28 cellular contexts compared by ENCODE assay signal in genomic region chr6:38438097-38438496, GRCh38.
"Had no signal": no experiment of that assay in that cellular context is flagged by ENCODE, and none has a peak within 500 bp of the region (broad histone marks: within the 10 kb centered on the region; RNA-seq: fewer than 3 reads in every experiment).

No MANE protein-coding gene starts in this region.

- DNase-seq: activated CD4-positive, alpha-beta memory T cell treated with anti-CD3 and anti-CD28 coated beads for 36 hours; activated CD4-positive, alpha-beta T cell treated with anti-CD3 and anti-CD28 coated beads for 36 hours; activated CD4-positive, alpha-beta T cell treated with anti-CD3 and anti-CD28 coated beads, Interleukin-2, amount 10 ng/mL, durations not matched to agents 24 days and 14 days; activated CD4-positive, CD25-positive, alpha-beta regulatory T cell; activated CD4-positive, CD25-positive, alpha-beta regulatory T cell treated with anti-CD3 and anti-CD28 coated beads, Interleukin-2, amount 50 U/mL, for 72 hours; activated CD8-positive, alpha-beta memory T cell treated with anti-CD3 and anti-CD28 coated beads, Interleukin-2, amount 50 U/mL, for 48 hours; activated effector memory CD4-positive, alpha-beta T cell treated with Interleukin-2 at 50 U/mL for 16 hours; activated naive CD4-positive, alpha-beta T cell treated with anti-CD3 and anti-CD28 coated beads for 36 hours; activated naive CD8-positive, alpha-beta T cell treated with anti-CD3 and anti-CD28 coated beads for 36 hours; activated naive CD8-positive, alpha-beta T cell treated with anti-CD3 and anti-CD28 coated beads, Interleukin-2, amount 50 U/mL, for 24 hours; activated T-cell treated with anti-CD3 and anti-CD28 coated beads for 4 hours; activated T-cell treated with anti-CD3 and anti-CD28 coated beads, Interleukin-2, amount 50 U/mL, for 24 hours; activated T-cell treated with anti-CD3 and anti-CD28 coated beads, Interleukin-2, amount 50 U/mL, for 72 hours; adrenal gland; amygdala; aorta; body of pancreas; caudate nucleus; colonic mucosa; effector CD8-positive, alpha-beta T cell; esophagus squamous epithelium; foreskin melanocyte; T-helper 2 cell had no signal

- H3K27ac Mint-ChIP-seq: activated CD4-positive, alpha-beta memory T cell treated with anti-CD3 and anti-CD28 coated beads for 36 hours; activated CD4-positive, alpha-beta T cell treated with anti-CD3 and anti-CD28 coated beads for 36 hours; activated CD4-positive, alpha-beta T cell treated with anti-CD3 and anti-CD28 coated beads, Interleukin-2, amount 10 ng/mL, durations not matched to agents 24 days and 14 days; activated naive CD4-positive, alpha-beta T cell treated with anti-CD3 and anti-CD28 coated beads for 36 hours; activated naive CD4-positive, alpha-beta T cell treated with anti-CD3 and anti-CD28 coated beads, Interleukin-2, amount 50 U/mL, for 24 hours; activated naive CD8-positive, alpha-beta T cell treated with anti-CD3 and anti-CD28 coated beads for 36 hours; activated naive CD8-positive, alpha-beta T cell treated with anti-CD3 and anti-CD28 coated beads, Interleukin-2, amount 50 U/mL, for 24 hours; activated T-cell treated with anti-CD3 and anti-CD28 coated beads, Interleukin-2, amount 50 U/mL, for 24 hours; activated T-cell treated with anti-CD3 and anti-CD28 coated beads, Interleukin-2, amount 50 U/mL, for 72 hours had no signal

- H3K9me3 ChIP-seq: adrenal gland, body of pancreas, colonic mucosa, esophagus squamous epithelium, gastroesophageal sphincter had no signal

- H3K4me3 ChIP-seq: adrenal gland, body of pancreas, colonic mucosa, esophagus squamous epithelium, gastroesophageal sphincter had no signal

- H3K27me3 Mint-ChIP-seq: activated CD4-positive, alpha-beta memory T cell treated with anti-CD3 and anti-CD28 coated beads for 36 hours; activated CD4-positive, alpha-beta T cell treated with anti-CD3 and anti-CD28 coated beads for 36 hours; activated CD4-positive, alpha-beta T cell treated with anti-CD3 and anti-CD28 coated beads, Interleukin-2, amount 10 ng/mL, durations not matched to agents 24 days and 14 days; activated naive CD4-positive, alpha-beta T cell treated with anti-CD3 and anti-CD28 coated beads, Interleukin-2, amount 50 U/mL, for 24 hours; activated naive CD8-positive, alpha-beta T cell treated with anti-CD3 and anti-CD28 coated beads for 36 hours; activated naive CD8-positive, alpha-beta T cell treated with anti-CD3 and anti-CD28 coated beads, Interleukin-2, amount 50 U/mL, for 24 hours; activated T-cell treated with anti-CD3 and anti-CD28 coated beads, Interleukin-2, amount 50 U/mL, for 24 hours had no signal

- H3K4me3 Mint-ChIP-seq: activated CD4-positive, alpha-beta memory T cell treated with anti-CD3 and anti-CD28 coated beads for 36 hours; activated CD4-positive, alpha-beta T cell treated with anti-CD3 and anti-CD28 coated beads for 36 hours; activated CD4-positive, alpha-beta T cell treated with anti-CD3 and anti-CD28 coated beads, Interleukin-2, amount 10 ng/mL, durations not matched to agents 24 days and 14 days; activated naive CD4-positive, alpha-beta T cell treated with anti-CD3 and anti-CD28 coated beads for 36 hours; activated naive CD4-positive, alpha-beta T cell treated with anti-CD3 and anti-CD28 coated beads, Interleukin-2, amount 50 U/mL, for 24 hours; activated naive CD8-positive, alpha-beta T cell treated with anti-CD3 and anti-CD28 coated beads for 36 hours; activated naive CD8-positive, alpha-beta T cell treated with anti-CD3 and anti-CD28 coated beads, Interleukin-2, amount 50 U/mL, for 24 hours; activated T-cell treated with anti-CD3 and anti-CD28 coated beads, Interleukin-2, amount 50 U/mL, for 24 hours; activated T-cell treated with anti-CD3 and anti-CD28 coated beads, Interleukin-2, amount 50 U/mL, for 72 hours had no signal

- H3K27me3 ChIP-seq: adrenal gland, body of pancreas, colonic mucosa, esophagus squamous epithelium, gastroesophageal sphincter had no signal

- H3K27ac ChIP-seq: adrenal gland, body of pancreas, colonic mucosa, epithelial cell of prostate, esophagus squamous epithelium, gastroesophageal sphincter had no signal

- ATAC-seq: activated CD4-positive, alpha-beta T cell treated with anti-CD3 and anti-CD28 coated beads for 36 hours; activated naive CD8-positive, alpha-beta T cell treated with anti-CD3 and anti-CD28 coated beads, Interleukin-2, amount 50 U/mL, for 24 hours; activated T-cell treated with anti-CD3 and anti-CD28 coated beads, Interleukin-2, amount 50 U/mL, for 72 hours; body of pancreas; gastroesophageal sphincter had no signal

- H3K36me3 ChIP-seq: adrenal gland, colonic mucosa, esophagus squamous epithelium, gastroesophageal sphincter had no signal

- FAIRE-seq: endometrium, endothelial cell of umbilical vein had no signal

- H3K9me3 Mint-ChIP-seq: activated CD4-positive, alpha-beta memory T cell treated with anti-CD3 and anti-CD28 coated beads for 36 hours; activated naive CD4-positive, alpha-beta T cell treated with anti-CD3 and anti-CD28 coated beads for 36 hours had no signal

- H3K4me1 ChIP-seq: body of pancreas, colonic mucosa, gastroesophageal sphincter had no signal
